Comparison of ENCODE assay signal across 22 cellular contexts in the genomic region with DNA sequence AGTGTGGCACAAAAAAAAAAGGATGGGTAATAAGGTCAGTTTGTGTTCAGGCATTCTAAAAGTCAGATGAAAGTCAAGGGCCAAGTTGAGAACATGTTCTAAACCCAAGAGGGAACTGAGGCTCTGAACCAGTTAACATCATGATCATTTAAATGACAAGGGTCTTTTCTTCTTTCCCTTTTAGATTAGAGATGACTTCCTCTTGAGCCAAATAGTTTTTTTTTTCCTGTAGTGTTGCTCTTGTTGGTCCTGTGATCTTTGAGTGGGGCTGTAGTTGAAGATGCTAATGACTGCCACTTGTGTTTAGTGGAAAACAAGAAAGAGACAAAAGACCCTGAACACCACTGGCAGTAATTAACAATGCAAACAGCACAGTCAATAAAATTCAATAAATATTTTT.
DNase-seq lines count a peak whose midpoint lies in the region; ATAC-seq and TF ChIP-seq lines count a peak whose summit lies in the region.
"Had no signal": no experiment of that assay in that cellular context is flagged by ENCODE, and none has a peak within 500 bp of the region (broad histone marks: within the 10 kb centered on the region; RNA-seq: fewer than 3 reads in every experiment).

No MANE protein-coding gene starts in this region.

- H3K9me3 Mint-ChIP-seq in endodermal cell = peaks cover 4% of the 10 kb centered on the region

- H3K27ac Mint-ChIP-seq in endodermal cell = peak overlapping the region; percentile 79
- H3K27ac Mint-ChIP-seq: B cell; CD8-positive, alpha-beta T cell had no signal

- H3K27ac ChIP-seq in endodermal cell (ENCODE audit: low read depth, low read length) = no peak overlapping the region
- H3K27ac ChIP-seq: 22Rv1, C4-2B, GM23248, SK-N-MC had no signal

- peaks cover 8% of the 10 kb centered on the region for H3K4me1 Mint-ChIP-seq in endodermal cell
- H3K4me1 Mint-ChIP-seq: B cell had no signal

- H3K27me3 Mint-ChIP-seq in endodermal cell (ENCODE audit: insufficient read depth) = no peaks in the 10 kb centered on the region
- H3K27me3 Mint-ChIP-seq: B cell had no signal

- H3K36me3 ChIP-seq in endodermal cell (ENCODE audit: control insufficient read depth, insufficient read depth, low read length) = no peaks in the 10 kb centered on the region

- no peaks in the 10 kb centered on the region for H3K9me3 ChIP-seq in endodermal cell (ENCODE audit: control insufficient read depth, low read length)
- H3K9me3 ChIP-seq: Caco-2 had no signal

- H3K4me3 ChIP-seq in endodermal cell (ENCODE audit: low read length) = no peak overlapping the region
- H3K4me3 ChIP-seq: GM23248, SK-N-MC had no signal

- ATAC-seq in GM21825 (IDR thresholded peaks at IDR 0.05; ENCODE audit: unreplicated experiment) = no peak
- ATAC-seq: CD8-positive, alpha-beta T cell had no signal

- H3K27me3 ChIP-seq in endodermal cell (ENCODE audit: control insufficient read depth, insufficient read depth, low read length, poor library complexity, severe bottlenecking) = no peaks in the 10 kb centered on the region

- no peak for TF ChIP-seq CTCF in endodermal cell (conservative IDR thresholded peaks at IDR 0.05)

- H3K4me1 ChIP-seq in endodermal cell (ENCODE audit: control insufficient read depth, insufficient read depth, low read length) = peaks cover 3% of the 10 kb centered on the region
- H3K4me1 ChIP-seq: Caco-2 had no signal

- no peak overlapping the region for H3K4me3 Mint-ChIP-seq in endodermal cell
- H3K4me3 Mint-ChIP-seq: B cell; CD8-positive, alpha-beta T cell had no signal

- peaks cover 2% of the 10 kb centered on the region for H3K36me3 Mint-ChIP-seq in endodermal cell (ENCODE audit: low read depth)
- H3K36me3 Mint-ChIP-seq: CD8-positive, alpha-beta T cell had no signal

- DNase-seq in NCI-H748 (lab: John Stamatoyannopoulos, UW; ENCODE audit: unreplicated experiment) = peak; percentile 18
- no peak for DNase-seq in NCI-H748 treated with DMSO at 0.1 percent for 48 hours (lab: John Stamatoyannopoulos, UW)
- peak; percentile 29 for DNase-seq in NCI-H69 (lab: John Stamatoyannopoulos, UW)
- no peak for DNase-seq in endodermal cell
- DNase-seq in HPDE6-E6E7 (ENCODE audit: extremely low spot score) = no peak
- DNase-seq in NCI-H1417 treated with DMSO at 0.1 percent for 48 hours (lab: John Stamatoyannopoulos, UW) = no peak
- DNase-seq: Caco-2; CD8-positive, alpha-beta T cell; DMS79 treated with DMSO at 0.1 percent for 48 hours; GM23248; HCEC 1CT; NCI-H1048; NCI-H1436 treated with DMSO at 0.1 percent for 48 hours; NCI-H187 treated with DMSO at 0.1 percent for 48 hours; NCI-H446; NCI-H524 treated with DMSO at 0.1 percent for 48 hours; SIG-M5 had no signal

- no peak overlapping the region for H3K9ac ChIP-seq in endodermal cell (ENCODE audit: extremely low read depth, low read length, poor library complexity, severe bottlenecking)
- H3K9ac ChIP-seq: GM23248 had no signal

Comparison
In these comparisons a context has a peak if more than half of its experiments do, and no peak if none do; other contexts are left out.
1. DNase-seq: peak in NCI-H748 (single experiment) and NCI-H69 (single experiment); none in NCI-H748 treated with DMSO at 0.1 percent for 48 hours (single experiment), endodermal cell (single experiment), HPDE6-E6E7 (single experiment) and NCI-H1417 treated with DMSO at 0.1 percent for 48 hours (single experiment).